9 cellular contexts compared by ENCODE assay signal in genomic region chr10:132335189-132336063, GRCh38. TPM values are rescaled to one million over a fixed set of nuclear protein-coding genes. Genes with fewer than 3 reads are reported as not detected.
DNase-seq lines count a peak whose midpoint lies in the region; ATAC-seq, FAIRE-seq and TF ChIP-seq lines count a peak whose summit lies in the region.
"Had no signal": no experiment of that assay in that cellular context is flagged by ENCODE, and none has a peak within 500 bp of the region (broad histone marks: within the 10 kb centered on the region; RNA-seq: fewer than 3 reads in every experiment).

No MANE protein-coding gene starts in this region.

- H3K36me3 ChIP-seq in H1 (ENCODE audit: control insufficient read depth in 2 of 4, insufficient read depth in 4 of 4, low read length in 3 of 4) = no peaks in the 10 kb centered on the region
- no peaks in the 10 kb centered on the region for H3K36me3 ChIP-seq in transverse colon

- no peak for DNase-seq in activated naive CD4-positive, alpha-beta T cell treated with anti-CD3 and anti-CD28 coated beads, Interleukin-2, amount 50 U/mL, for 16 hours
- DNase-seq in H1 (ENCODE audit: low read depth in 1 of 2, low spot score in 2 of 2) = no peak
- peak; percentile 29 for DNase-seq in transverse colon
- no peak for DNase-seq in NCI-H774 (lab: John Stamatoyannopoulos, UW)
- no peak for DNase-seq in omental fat pad (ENCODE audit: low spot score)
- DNase-seq in T-helper 2 cell = no peak

- H2AK5ac ChIP-seq in H1 (ENCODE audit: low read depth, low read length) = no peak overlapping the region

- intact Hi-C loops in transverse colon (cut with DNase I; ENCODE audit: low total_unique reads) = no loop called here

- H2AFZ ChIP-seq in H1 (ENCODE audit: low read length) = 0 out of 2 replicates have a peak overlapping the region, but pooled peaks have one; percentile 12

- peaks cover 49% of the 10 kb centered on the region for H3K4me1 Mint-ChIP-seq in activated naive CD4-positive, alpha-beta T cell treated with anti-CD3 and anti-CD28 coated beads, Interleukin-2, amount 50 U/mL, for 24 hours

- H2BK120ac ChIP-seq in H1 (replicated peaks; ENCODE audit: low read depth, low read length) = no peak overlapping the region

- H3K18ac ChIP-seq in H1 (ENCODE audit: extremely low read depth, low read length) = no peak overlapping the region

- TF ChIP-seq EP300 in H1 (IDR thresholded peaks at IDR 0.05; ENCODE audit: borderline replicate concordance in 1 of 2, low read depth in 2 of 2, low read length in 2 of 2) = no peak
- no peak for TF ChIP-seq EP300 in transverse colon (IDR thresholded peaks at IDR 0.05; ENCODE audit: low read depth)

- no peak overlapping the region for H3K27ac ChIP-seq in H1 (ENCODE audit: low read depth, low read length)
- H3K27ac ChIP-seq in transverse colon = no peak overlapping the region
- H3K27ac ChIP-seq: SJSA1 had no signal

- H3K27me3 Mint-ChIP-seq in activated naive CD4-positive, alpha-beta T cell treated with anti-CD3 and anti-CD28 coated beads, Interleukin-2, amount 50 U/mL, for 24 hours = no peaks in the 10 kb centered on the region

- H2BK20ac ChIP-seq in H1 (ENCODE audit: low read length) = no peak overlapping the region

- in situ Hi-C loops in transverse colon (cut with MboI; ENCODE audit: low pct_ligation_motif_present in 1 of 4, low pct_unique_long_range_greater_than_20kb in 1 of 4, low sequenced_read_pairs in 3 of 4) = loop anchor here in 1 of 4 donors (25.0 kb wide), 1 partner anchor 98 kb away; no protein-coding TSS in a partner anchor

- H3K9ac ChIP-seq in H1 (replicated peaks in 1 of 4; ENCODE audit: extremely low read depth in 1 of 4, low read depth in 3 of 4, low read length in 3 of 4) = no peak overlapping the region

- H3K9me3 ChIP-seq in H1 (ENCODE audit: insufficient read depth in 2 of 2, low read depth in 1 of 2, low read length in 1 of 2) (no peaks in the 10 kb centered on the region), transverse colon (no peaks in the 10 kb centered on the region)
- H3K9me3 ChIP-seq: SJSA1 had no signal

- H4K20me1 ChIP-seq in H1 (replicated peaks in 1 of 2; ENCODE audit: control insufficient read depth in 1 of 2, insufficient read depth in 2 of 2, low read length in 2 of 2) = no peaks in the 10 kb centered on the region

- H3K4me1 ChIP-seq in H1 (replicated peaks in 1 of 4; ENCODE audit: control insufficient read depth in 3 of 4, insufficient read depth in 4 of 4, low read length in 3 of 4) (peaks cover 0 to 14% (median 4%) of the 10 kb centered on the region in 4 experiments; a peak in 5 of 7 replicates), transverse colon (peaks cover 0 to 18% (median 12%) of the 10 kb centered on the region in 4 donors)

- FAIRE-seq in H1 (lab: Jason Lieb, UNC) = no peak

- no peaks in the 10 kb centered on the region for H3K36me3 Mint-ChIP-seq in activated naive CD4-positive, alpha-beta T cell treated with anti-CD3 and anti-CD28 coated beads, Interleukin-2, amount 50 U/mL, for 24 hours

- H3K79me2 ChIP-seq in H1 (ENCODE audit: control insufficient read depth in 1 of 2, insufficient read depth in 2 of 2, low read length in 2 of 2) = peaks cover 0 to 8% of the 10 kb centered on the region in 2 experiments; a peak in 3 of 4 replicates

- H3K14ac ChIP-seq in H1 (ENCODE audit: insufficient read length) = no peak overlapping the region

- peak overlapping the region; percentile 86 for H3K4me3 Mint-ChIP-seq in activated naive CD4-positive, alpha-beta T cell treated with anti-CD3 and anti-CD28 coated beads, Interleukin-2, amount 50 U/mL, for 24 hours

- no peak overlapping the region for H4K8ac ChIP-seq in H1 (ENCODE audit: extremely low read depth, insufficient read depth, low read length)

- no peak for TF ChIP-seq RAD21 in H1 (IDR thresholded peaks at IDR 0.05 in 1 of 2, conservative IDR thresholded peaks at IDR 0.05 in 1 of 2; ENCODE audit: low read depth in 2 of 2, low read length in 2 of 2)

- no peak overlapping the region for H4K91ac ChIP-seq in H1 (replicated peaks; ENCODE audit: insufficient read length, low read length)

- H3K4me3 ChIP-seq in H1 (ENCODE audit: extremely low read depth in 1 of 4, insufficient read depth in 2 of 4, low read depth in 3 of 4, low read length in 4 of 4) (0 out of 8 replicates have a peak overlapping the region, but pooled peaks of 1 of the 4 experiments have one; percentile 11), transverse colon (no peak overlapping the region)
- H3K4me3 ChIP-seq: SJSA1 had no signal

- H2BK15ac ChIP-seq in H1 (ENCODE audit: low read length) = no peak overlapping the region

- no peak overlapping the region for H3K56ac ChIP-seq in H1 (replicated peaks; ENCODE audit: insufficient read length, low read depth, low read length)

- TF ChIP-seq POLR2A in H1 (IDR thresholded peaks at IDR 0.05; ENCODE audit: control extremely low read depth in 1 of 2, low read depth in 2 of 2, low read length in 2 of 2) (no peak), transverse colon (IDR thresholded peaks at IDR 0.05) (no peak)

- no peaks in the 10 kb centered on the region for H3K79me1 ChIP-seq in H1 (ENCODE audit: low read depth, low read length)

- POLR2A ChIA-PET in H1 (lab: Charles Lee; ENCODE audit: partially characterized antibody) = interaction anchor here (0.5 to 1.5 kb wide), 2 partner anchors 41 to 181 kb away, joined by 3 read pairs; no protein-coding TSS in a partner anchor

- ATAC-seq in HG03342 (IDR thresholded peaks at IDR 0.05; ENCODE audit: unreplicated experiment) = peak; percentile 54
- ATAC-seq in omental fat pad (ENCODE audit: low FRiP score) = no peak

- H2BK12ac ChIP-seq in H1 (ENCODE audit: low read depth, low read length) = no peak overlapping the region

- 0 out of 7 replicates have a peak, but pooled peaks cover 0 to 3% (median 0%) of the 10 kb centered on the region in 4 experiments for H3K27me3 ChIP-seq in H1 (replicated peaks in 1 of 4; ENCODE audit: control insufficient read depth in 3 of 4, extremely low read depth in 1 of 4, insufficient read depth in 3 of 4, low read length in 3 of 4)
- no peaks in the 10 kb centered on the region for H3K27me3 ChIP-seq in transverse colon
- H3K27me3 ChIP-seq: SJSA1 had no signal

- TF ChIP-seq CTCF in H1 (IDR thresholded peaks at IDR 0.05; ENCODE audit: control extremely low read depth in 1 of 3, insufficient read depth in 1 of 3, low read depth in 1 of 3, low read length in 3 of 3) = no peak
- no peak for TF ChIP-seq CTCF in transverse colon (IDR thresholded peaks at IDR 0.05)
- no peak for TF ChIP-seq CTCF in omental fat pad (IDR thresholded peaks at IDR 0.05)

- no peak overlapping the region for H3K23ac ChIP-seq in H1 (ENCODE audit: insufficient read length)

- no peak overlapping the region for H3K4me2 ChIP-seq in H1 (ENCODE audit: insufficient read depth in 1 of 2, low read depth in 2 of 2, low read length in 2 of 2)

- 72% methylated on average over 14 of the region's 14 CpGs; no CpG with 5 or more reads in 1 of the 2 experiments for WGBS in H1 (ENCODE audit: extremely low coverage in 1 of 2, insufficient coverage in 1 of 2, insufficient read length in 1 of 2, insufficient replicate concordance in 2 of 2, low coverage in 1 of 2, low lambda C conversion rate in 2 of 2, missing lambda C conversion rate in 1 of 2), 2 experiments
- 57 to 77% methylated on average over 5 to 14 of the region's 14 CpGs for WGBS in transverse colon (ENCODE audit: low coverage in 1 of 2), 2 donors

- peaks cover 9% of the 10 kb centered on the region for H3K23me2 ChIP-seq in H1 (ENCODE audit: low read depth, low read length)

- H3K9me3 Mint-ChIP-seq in activated naive CD4-positive, alpha-beta T cell treated with anti-CD3 and anti-CD28 coated beads, Interleukin-2, amount 50 U/mL, for 24 hours = no peaks in the 10 kb centered on the region

- CTCF ChIA-PET in H1 (lab: Charles Lee; ENCODE audit: partially characterized antibody) = interaction anchor here (0.7 to 0.9 kb wide), 2 partner anchors 16 to 18 kb away, joined by 3 to 4 read pairs; no protein-coding TSS in a partner anchor

- H3K4ac ChIP-seq in H1 (replicated peaks; ENCODE audit: insufficient read length, low read depth, low read length) = no peak overlapping the region

- no peak overlapping the region for H2BK5ac ChIP-seq in H1 (ENCODE audit: low read depth, low read length)

- no peak overlapping the region for H4K5ac ChIP-seq in H1 (ENCODE audit: insufficient read length, low read depth, low read length)

- H3K27ac Mint-ChIP-seq in activated naive CD4-positive, alpha-beta T cell treated with anti-CD3 and anti-CD28 coated beads, Interleukin-2, amount 50 U/mL, for 24 hours = peak overlapping the region; percentile 72

TF ChIP-seq in H1, 55 proteins besides CTCF, POLR2A, EP300 and RAD21:
- TF ChIP-seq POLR2AphosphoS5 (IDR thresholded peaks at IDR 0.05; ENCODE audit: low read depth, low read length) (no peak), SP1 (IDR thresholded peaks at IDR 0.05; ENCODE audit: low read depth, low read length) (peak; percentile 78)

RNA-seq across cellular contexts. Expression of gene LRRC27, which starts 3.4 kb away (rescaled TPM):
- total RNA-seq in H1 (2021; fragmentation: NEBNext Ultra II Directional; extraction: Animal tissue kit (Norgen Biotek cat#: 25700)) = 3.8 and 4.3 TPM in 2 replicates
- polyA plus RNA-seq in H1 (2011; rRNA removed) = 1.2 and 2.0 TPM in 2 replicates
- polyA plus RNA-seq in H1 (2011; cell fraction: cytosol; rRNA removed) = 3.1 TPM
- polyA plus RNA-seq in H1 (2011; cell fraction: nucleus; rRNA removed) = 8.2 TPM
- polyA plus RNA-seq in H1 (2012, experiment 1 of 2) = 2.8 to 4.0 TPM (median 2.9 TPM) in 4 replicates
- 1.7 TPM for polyA plus RNA-seq in H1 (2012, experiment 2 of 2)
- 3.6 TPM for polyA plus RNA-seq in H1 (2013, experiment 1 of 2)
- 2.5 TPM for polyA plus RNA-seq in H1 (2013, experiment 2 of 2)
- 1.1 and 1.6 TPM in 2 replicates for polyA minus RNA-seq in H1 (2011; rRNA and poly(A)+ RNA removed)
- polyA minus RNA-seq in H1 (2011; cell fraction: cytosol; rRNA and poly(A)+ RNA removed) = 0.88 TPM
- 4.0 TPM for polyA minus RNA-seq in H1 (2011; cell fraction: nucleus; rRNA and poly(A)+ RNA removed)
- 10 to 100 TPM in 1 of 4 donors, 1 to 10 TPM in 2, not detected in 1; 5.9 to 69.5 (median 8.3) TPM for total RNA-seq in transverse colon
- 10 to 100 TPM in 1 of 4 donors, 1 to 10 TPM in 3; 5.0 to 12.1 (median 7.7) TPM for total RNA-seq in omental fat pad

RNA-seq across cellular contexts. Expression of gene STK32C, which starts 27.7 kb away (rescaled TPM):
- total RNA-seq in H1 (2021; fragmentation: NEBNext Ultra II Directional; extraction: Animal tissue kit (Norgen Biotek cat#: 25700)) = 15.6 and 17.3 TPM in 2 replicates
- polyA plus RNA-seq in H1 (2011; rRNA removed) = 10.6 and 18.1 TPM in 2 replicates
- polyA plus RNA-seq in H1 (2011; cell fraction: cytosol; rRNA removed) = 19.9 TPM
- polyA plus RNA-seq in H1 (2011; cell fraction: nucleus; rRNA removed) = 22.0 TPM
- 13.4 to 23.5 TPM (median 20.3 TPM) in 4 replicates for polyA plus RNA-seq in H1 (2012, experiment 1 of 2)
- 11.9 TPM for polyA plus RNA-seq in H1 (2012, experiment 2 of 2)
- polyA plus RNA-seq in H1 (2013, experiment 1 of 2) = 11.6 TPM
- polyA plus RNA-seq in H1 (2013, experiment 2 of 2) = 10.9 TPM
- 7.3 and 11.0 TPM in 2 replicates for polyA minus RNA-seq in H1 (2011; rRNA and poly(A)+ RNA removed)
- polyA minus RNA-seq in H1 (2011; cell fraction: cytosol; rRNA and poly(A)+ RNA removed) = 5.1 TPM
- polyA minus RNA-seq in H1 (2011; cell fraction: nucleus; rRNA and poly(A)+ RNA removed) = 8.8 TPM
- total RNA-seq in transverse colon (1 to 10 TPM in 3 of 4 donors, not detected in 1; 2.2 to 7.8 (median 3.7) TPM), omental fat pad (1 to 10 TPM; 5.0 to 8.9 (median 8.1) TPM)
